Comparison of ENCODE assay signal across 8 cellular contexts in the genomic region with DNA sequence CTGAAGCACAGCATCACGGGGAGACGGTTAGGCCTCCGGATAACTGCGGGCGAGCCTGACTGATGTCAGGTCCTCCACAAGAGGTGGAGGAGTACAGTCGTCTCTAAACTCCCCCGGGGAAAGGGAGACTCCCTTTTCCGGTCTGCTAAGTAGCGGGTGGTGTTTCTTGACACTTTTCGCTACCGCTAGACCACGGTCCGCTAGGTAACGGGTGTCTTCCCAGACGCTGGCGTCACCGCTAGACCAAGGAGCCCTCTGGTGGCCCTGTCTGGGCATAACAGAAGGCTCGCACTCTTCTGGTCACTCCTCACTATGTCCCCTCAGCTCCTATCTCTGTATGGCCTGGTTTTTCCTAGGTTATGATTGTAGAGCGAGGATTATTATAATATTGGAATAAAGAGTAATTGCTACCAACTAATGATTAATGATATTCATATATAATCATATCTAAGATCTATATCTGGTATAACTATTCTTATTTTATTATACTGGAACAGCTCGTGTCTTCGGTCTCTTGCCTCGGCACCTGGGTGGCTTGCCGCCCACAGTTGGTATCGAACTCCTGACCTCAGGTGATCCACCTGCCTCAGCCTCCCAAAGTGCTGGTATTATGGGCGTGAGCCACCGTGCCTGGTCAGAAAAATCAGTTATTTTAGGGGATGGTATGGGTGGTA. TPM values are rescaled to one million over a fixed set of nuclear protein-coding genes. Genes with fewer than 3 reads are reported as not detected.
DNase-seq lines count a peak whose midpoint lies in the region; TF ChIP-seq lines count a peak whose summit lies in the region.
"Not testable (repeated sequence)": the region's sequence is repeated elsewhere in the genome, so short reads cannot be mapped to it uniquely, and the experiment has no call there.

No MANE protein-coding gene starts in this region.

- H3K27ac ChIP-seq in trophoblast cell (ENCODE audit: low read depth, low read length), result not testable (repeated sequence)

- DNase-seq in Caki2 (ENCODE audit: low read depth) (peak; percentile 61), SK-N-DZ (ENCODE audit: low spot score) (peak; percentile 55), choroid plexus epithelial cell (ENCODE audit: low read depth) (peak; percentile 46), hypothalamus (lab: John Stamatoyannopoulos, UW) (peak in 29 of 51 donors; percentile 2 to 79 (median 44)), trophoblast cell (peak; percentile 26 to 42)
- peak; percentile 71 for DNase-seq in activated T-cell treated with anti-CD3 and anti-CD28 coated beads, Interleukin-2, amount 50 U/mL, for 1 hour
- DNase-seq in stimulated activated naive CD4-positive, alpha-beta T cell treated with Interleukin-2 at 50 U/mL for 16 hours (lab: John Stamatoyannopoulos, UW), result peak; percentile 43

- not testable (repeated sequence) for H2BK5ac ChIP-seq in trophoblast cell (ENCODE audit: low read depth, low read length, poor library complexity)

- not testable (repeated sequence) for TF ChIP-seq EP300 in Ishikawa (IDR thresholded peaks at IDR 0.05; ENCODE audit: borderline replicate concordance)

- WGBS in trophoblast cell (ENCODE audit: extremely low coverage, insufficient coverage, insufficient read length), result no CpG with 5 or more reads among the region's 26 CpGs

- TF ChIP-seq CTCF in choroid plexus epithelial cell (conservative IDR thresholded peaks at IDR 0.05; ENCODE audit: low read depth, low read length), result peak; percentile 43

- H2BK120ac ChIP-seq in trophoblast cell (ENCODE audit: insufficient read depth, low read length, poor library complexity), result not testable (repeated sequence)

- not testable (repeated sequence) for H4K91ac ChIP-seq in trophoblast cell (ENCODE audit: low read depth, low read length)

- H3K4me1 ChIP-seq in trophoblast cell (ENCODE audit: control insufficient read depth in 1 of 2, insufficient read depth in 2 of 2, low read length in 2 of 2), result not testable (repeated sequence)

- H2BK12ac ChIP-seq in trophoblast cell (ENCODE audit: low read length), result not testable (repeated sequence)

- H3K18ac ChIP-seq in trophoblast cell (ENCODE audit: low read length), result not testable (repeated sequence)

- H3K4me2 ChIP-seq in trophoblast cell (ENCODE audit: low read length), result not testable (repeated sequence)

- not testable (repeated sequence) for H3K9ac ChIP-seq in trophoblast cell (ENCODE audit: low read length)

- peak; percentile 54 for TF ChIP-seq RAD21 in Ishikawa (IDR thresholded peaks at IDR 0.05; ENCODE audit: low read depth)

- not testable (repeated sequence) for H3K23ac ChIP-seq in trophoblast cell (ENCODE audit: low read length)

- H4K12ac ChIP-seq in trophoblast cell (ENCODE audit: low read depth, low read length), result not testable (repeated sequence)

- not testable (repeated sequence) for H3K4ac ChIP-seq in trophoblast cell (ENCODE audit: low read depth, low read length)

- not testable (repeated sequence) for H4K8ac ChIP-seq in trophoblast cell (ENCODE audit: low read depth, low read length)

- not testable (repeated sequence) for H2AK5ac ChIP-seq in trophoblast cell (ENCODE audit: low read length)

- not testable (repeated sequence) for H3K14ac ChIP-seq in trophoblast cell (ENCODE audit: low read length)

- H3K79me1 ChIP-seq in trophoblast cell (ENCODE audit: low read length), result peaks cover 11% of the 10 kb centered on the region

- in situ Hi-C loops in Caki2 (cut with HindIII; ENCODE audit: low pct_unique_long_range_greater_than_20kb, low sequenced_read_pairs), result not testable (repeated sequence)

- not testable (repeated sequence) for H3K79me2 ChIP-seq in trophoblast cell (ENCODE audit: control insufficient read depth, insufficient read depth, low read length, poor library complexity)

- not testable (repeated sequence) for H3K36me3 ChIP-seq in trophoblast cell (ENCODE audit: control insufficient read depth in 1 of 2, insufficient read depth in 2 of 2, low read length in 2 of 2)

- not testable (repeated sequence) for H3K4me3 ChIP-seq in choroid plexus epithelial cell (ENCODE audit: low read depth, low read length); trophoblast cell (ENCODE audit: low read depth, low read length)

- H2AFZ ChIP-seq in trophoblast cell (ENCODE audit: insufficient read depth, low read length, poor library complexity), result not testable (repeated sequence)

- not testable (repeated sequence) for H3K9me3 ChIP-seq in trophoblast cell (ENCODE audit: insufficient read depth, low read depth, low read length)

- not testable (repeated sequence) for H3K27me3 ChIP-seq in trophoblast cell (ENCODE audit: insufficient read depth, low read length)

RNA-seq across cellular contexts. Expression of gene D2HGDH, which starts 1.8 kb away (rescaled TPM):
- total RNA-seq in Caki2 (2014; rRNA removed; shearing (Covaris generic); ENCODE audit: low replicate concordance), result 14.0 and 14.2 TPM in 2 replicates
- polyA plus RNA-seq in SK-N-DZ (2014; cell fraction: cytosol; rRNA removed), result 19.1 and 20.4 TPM in 2 replicates
- 84.9 and 94.0 TPM in 2 replicates for polyA plus RNA-seq in SK-N-DZ (2014; cell fraction: nucleus; rRNA removed)
- polyA plus RNA-seq in trophoblast cell (2013), result 4.0 and 4.2 TPM in 2 replicates

RNA-seq across cellular contexts. Expression of gene ING5, which starts 30.8 kb away (rescaled TPM):
- 31.9 and 41.0 TPM in 2 replicates for total RNA-seq in Caki2 (2014; rRNA removed; shearing (Covaris generic); ENCODE audit: low replicate concordance)
- 40.7 and 62.3 TPM in 2 replicates for polyA plus RNA-seq in SK-N-DZ (2014; cell fraction: cytosol; rRNA removed)
- 96.6 and 142 TPM in 2 replicates for polyA plus RNA-seq in SK-N-DZ (2014; cell fraction: nucleus; rRNA removed)
- polyA plus RNA-seq in trophoblast cell (2013), result 12.8 and 13.8 TPM in 2 replicates

RNA-seq across cellular contexts. Expression of gene GAL3ST2, which starts 44.0 kb away (rescaled TPM):
- total RNA-seq in Caki2 (2014; rRNA removed; shearing (Covaris generic); ENCODE audit: low replicate concordance), result not detected in 2 replicates
- 0.34 and 2.9 TPM in 2 replicates for polyA plus RNA-seq in SK-N-DZ (2014; cell fraction: cytosol; rRNA removed)
- 3.1 and 5.4 TPM in 2 replicates for polyA plus RNA-seq in SK-N-DZ (2014; cell fraction: nucleus; rRNA removed)
- polyA plus RNA-seq in trophoblast cell (2013), result 0.19 and 0.24 TPM in 2 replicates

RNA-seq across cellular contexts. Expression of gene DTYMK, which starts 46.0 kb away (rescaled TPM):
- 93.0 and 140 TPM in 2 replicates for total RNA-seq in Caki2 (2014; rRNA removed; shearing (Covaris generic); ENCODE audit: low replicate concordance)
- polyA plus RNA-seq in SK-N-DZ (2014; cell fraction: cytosol; rRNA removed), result 131 and 155 TPM in 2 replicates
- polyA plus RNA-seq in SK-N-DZ (2014; cell fraction: nucleus; rRNA removed), result 110 and 133 TPM in 2 replicates
- 37.3 and 38.1 TPM in 2 replicates for polyA plus RNA-seq in trophoblast cell (2013)
